ENCODE assay signal across 8 cellular contexts in genomic region chr12:45669093-45669492, GRCh38.
DNase-seq lines count a peak whose midpoint lies in the region; ATAC-seq and TF ChIP-seq lines count a peak whose summit lies in the region.

No MANE protein-coding gene starts in this region.

- no peaks in the 10 kb centered on the region for H3K4me1 Mint-ChIP-seq in MCF 10A (ENCODE audit: insufficient read depth, unreplicated experiment)

- ATAC-seq in GM18499 (IDR thresholded peaks at IDR 0.05; ENCODE audit: insufficient read depth, unreplicated experiment) (peak; percentile 89), GM21717 (IDR thresholded peaks at IDR 0.05; ENCODE audit: unreplicated experiment) (peak; percentile 85)

- no peak overlapping the region for H3K27ac Mint-ChIP-seq in MCF 10A (ENCODE audit: low read depth, unreplicated experiment)

- H3K36me3 Mint-ChIP-seq in MCF 10A (ENCODE audit: insufficient read depth, unreplicated experiment) = no peaks in the 10 kb centered on the region

- CTCF ChIA-PET in MCF 10A (lab: Yijun Ruan, JAX) = interaction anchor here (0.6 to 0.7 kb wide), 2 partner anchors 56 to 1947 kb away, joined by 3 read pairs; no protein-coding TSS in a partner anchor

- TF ChIP-seq CTCF in fibroblast of villous mesenchyme (IDR thresholded peaks at IDR 0.05; ENCODE audit: insufficient read depth, low read depth, low read length) (no peak), MCF 10A (IDR thresholded peaks at IDR 0.05; ENCODE audit: unreplicated experiment) (no peak)

- no peak overlapping the region for H3K4me3 Mint-ChIP-seq in MCF 10A (ENCODE audit: unreplicated experiment)

- H3K9me3 Mint-ChIP-seq in MCF 10A (ENCODE audit: unreplicated experiment) = no peaks in the 10 kb centered on the region

- DNase-seq in Jurkat, Clone E6-1 (ENCODE audit: low read depth, low spot score) = peak; percentile 46
- DNase-seq in fibroblast of villous mesenchyme (ENCODE audit: low read depth) (peak; percentile 81), DMS 273 treated with DMSO at 0.1 percent for 48 hours (lab: John Stamatoyannopoulos, UW) (no peak), LoVo (ENCODE audit: low spot score) (no peak), posterior cingulate gyrus (no peak), MCF 10A (ENCODE audit: unreplicated experiment) (no peak)

- no TSS peak for BruUV-seq in MCF 10A (replicated peaks; lab: Mats Ljungman, UMichigan)

- H3K4me3 ChIP-seq in Jurkat, Clone E6-1 (ENCODE audit: low read length) = no peak overlapping the region
- H3K4me3 ChIP-seq in fibroblast of villous mesenchyme (ENCODE audit: low read depth, low read length) = peak overlapping the region; percentile 26

- intact Hi-C loops in posterior cingulate gyrus (cut with DNase I) (no loop called here), MCF 10A (cut with micrococcal nuclease) (no loop called here)

- POLR2A ChIA-PET in MCF 10A (lab: Yijun Ruan, JAX) = interaction anchor here (0.9 kb wide), 1 partner anchor 56 kb away, joined by 3 read pairs; no protein-coding TSS in a partner anchor

- H3K27me3 Mint-ChIP-seq in MCF 10A (ENCODE audit: insufficient read depth, unreplicated experiment) = no peaks in the 10 kb centered on the region

Comparison
In these comparisons a context has a peak if more than half of its experiments do, and no peak if none do; other contexts are left out.
1. DNase-seq: peak in Jurkat, Clone E6-1 (single experiment) and fibroblast of villous mesenchyme (single experiment); none in DMS 273 treated with DMSO at 0.1 percent for 48 hours (single experiment), LoVo (single experiment), posterior cingulate gyrus (0 of 10) and MCF 10A (single experiment).